Comparison of ENCODE assay signal across 1 cellular context in the genomic region with DNA sequence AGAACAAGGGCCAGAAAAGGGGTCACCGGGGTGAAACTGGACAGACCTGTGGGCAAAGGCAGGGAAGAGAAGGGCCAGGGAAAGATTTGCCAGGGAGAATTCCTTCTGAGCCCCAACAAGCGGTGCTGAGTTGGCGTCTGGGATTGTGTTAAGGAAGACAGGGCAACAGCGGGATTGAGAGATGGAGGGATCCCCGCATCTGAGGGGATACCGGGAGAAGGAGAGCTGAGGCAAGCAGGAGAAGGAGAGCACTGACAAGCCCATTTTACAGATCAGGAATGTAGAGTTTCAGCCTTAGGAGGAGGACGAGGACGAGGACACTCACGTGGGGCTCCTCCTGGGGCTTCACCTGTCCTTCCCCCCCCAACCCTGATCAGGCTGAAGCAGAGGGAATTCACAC.
TF ChIP-seq lines count a peak whose summit lies in the region.

No MANE protein-coding gene starts in this region.

TF ChIP-seq in A549, 52 proteins besides CTCF, POLR2A, EP300 and RAD21 (continued from another document):
- TF ChIP-seq, protein P1, sequence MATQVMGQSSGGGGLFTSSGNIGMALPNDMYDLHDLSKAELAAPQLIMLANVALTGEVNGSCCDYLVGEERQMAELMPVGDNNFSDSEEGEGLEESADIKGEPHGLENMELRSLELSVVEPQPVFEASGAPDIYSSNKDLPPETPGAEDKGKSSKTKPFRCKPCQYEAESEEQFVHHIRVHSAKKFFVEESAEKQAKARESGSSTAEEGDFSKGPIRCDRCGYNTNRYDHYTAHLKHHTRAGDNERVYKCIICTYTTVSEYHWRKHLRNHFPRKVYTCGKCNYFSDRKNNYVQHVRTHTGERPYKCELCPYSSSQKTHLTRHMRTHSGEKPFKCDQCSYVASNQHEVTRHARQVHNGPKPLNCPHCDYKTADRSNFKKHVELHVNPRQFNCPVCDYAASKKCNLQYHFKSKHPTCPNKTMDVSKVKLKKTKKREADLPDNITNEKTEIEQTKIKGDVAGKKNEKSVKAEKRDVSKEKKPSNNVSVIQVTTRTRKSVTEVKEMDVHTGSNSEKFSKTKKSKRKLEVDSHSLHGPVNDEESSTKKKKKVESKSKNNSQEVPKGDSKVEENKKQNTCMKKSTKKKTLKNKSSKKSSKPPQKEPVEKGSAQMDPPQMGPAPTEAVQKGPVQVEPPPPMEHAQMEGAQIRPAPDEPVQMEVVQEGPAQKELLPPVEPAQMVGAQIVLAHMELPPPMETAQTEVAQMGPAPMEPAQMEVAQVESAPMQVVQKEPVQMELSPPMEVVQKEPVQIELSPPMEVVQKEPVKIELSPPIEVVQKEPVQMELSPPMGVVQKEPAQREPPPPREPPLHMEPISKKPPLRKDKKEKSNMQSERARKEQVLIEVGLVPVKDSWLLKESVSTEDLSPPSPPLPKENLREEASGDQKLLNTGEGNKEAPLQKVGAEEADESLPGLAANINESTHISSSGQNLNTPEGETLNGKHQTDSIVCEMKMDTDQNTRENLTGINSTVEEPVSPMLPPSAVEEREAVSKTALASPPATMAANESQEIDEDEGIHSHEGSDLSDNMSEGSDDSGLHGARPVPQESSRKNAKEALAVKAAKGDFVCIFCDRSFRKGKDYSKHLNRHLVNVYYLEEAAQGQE (IDR thresholded peaks at IDR 0.05): no peak
- TF ChIP-seq FOSL2 (IDR thresholded peaks at IDR 0.05) (no peak), FOSL2 (CRISPR knock-in tag; IDR thresholded peaks at IDR 0.05) (no peak), JUN (IDR thresholded peaks at IDR 0.05) (no peak), NFE2L2 (conservative IDR thresholded peaks at IDR 0.05; ENCODE audit: low read length) (no peak), RCOR1 (IDR thresholded peaks at IDR 0.05; ENCODE audit: low read depth, low read length) (peak; percentile 51; the same call in 1 of the 2 replicates), JUNB (IDR thresholded peaks at IDR 0.05) (no peak), MAFK (IDR thresholded peaks at IDR 0.05; ENCODE audit: partially characterized antibody) (peak; percentile 54)
- TF ChIP-seq, protein P2, sequence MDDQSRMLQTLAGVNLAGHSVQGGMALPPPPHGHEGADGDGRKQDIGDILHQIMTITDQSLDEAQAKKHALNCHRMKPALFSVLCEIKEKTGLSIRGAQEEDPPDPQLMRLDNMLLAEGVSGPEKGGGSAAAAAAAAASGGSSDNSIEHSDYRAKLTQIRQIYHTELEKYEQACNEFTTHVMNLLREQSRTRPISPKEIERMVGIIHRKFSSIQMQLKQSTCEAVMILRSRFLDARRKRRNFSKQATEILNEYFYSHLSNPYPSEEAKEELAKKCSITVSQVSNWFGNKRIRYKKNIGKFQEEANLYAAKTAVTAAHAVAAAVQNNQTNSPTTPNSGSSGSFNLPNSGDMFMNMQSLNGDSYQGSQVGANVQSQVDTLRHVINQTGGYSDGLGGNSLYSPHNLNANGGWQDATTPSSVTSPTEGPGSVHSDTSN (IDR thresholded peaks at IDR 0.05): no peak
